ENCODE assay signal across 17 cellular contexts in the genomic region with DNA sequence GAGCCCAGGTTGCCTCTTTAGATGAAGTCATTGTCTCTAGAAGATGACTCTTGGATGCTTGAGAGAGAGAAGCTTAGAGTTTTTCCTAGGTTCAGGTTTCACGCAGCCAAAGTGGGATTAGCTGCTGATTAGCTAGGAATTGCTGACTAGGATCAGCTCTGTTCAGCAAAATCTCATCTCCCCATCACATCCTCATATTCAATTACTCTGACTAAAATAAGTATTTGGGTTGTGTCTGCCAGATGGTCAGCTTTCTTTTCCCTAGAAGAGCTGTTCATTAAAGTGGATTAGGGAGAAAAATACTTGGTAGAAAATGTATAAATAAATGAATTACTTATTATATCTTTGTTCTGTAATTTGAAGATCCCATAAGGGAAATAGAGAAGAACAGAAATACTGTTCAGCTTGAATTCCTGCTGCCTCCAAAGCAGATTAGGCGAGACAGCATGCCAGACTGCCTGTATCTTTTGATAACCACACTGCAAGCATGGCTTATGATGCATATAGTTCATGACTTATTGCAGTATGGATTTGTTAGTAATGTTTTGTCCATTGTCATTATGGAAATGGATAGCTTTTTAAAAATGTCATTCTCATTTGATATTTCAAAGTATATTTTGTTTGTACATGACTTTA.
DNase-seq lines count a peak whose midpoint lies in the region; ATAC-seq and TF ChIP-seq lines count a peak whose summit lies in the region.
"Had no signal": no experiment of that assay in that cellular context is flagged by ENCODE, and none has a peak within 500 bp of the region (broad histone marks: within the 10 kb centered on the region; RNA-seq: fewer than 3 reads in every experiment).

No MANE protein-coding gene starts in this region.

- H3K27me3 ChIP-seq in A673 (replicated peaks; ENCODE audit: insufficient read depth, low read depth, low read length, poor library complexity), result no peaks in the 10 kb centered on the region
- H3K27me3 ChIP-seq: Peyer's patch had no signal

- DNase-seq in A673 (ENCODE audit: low spot score) (peak; percentile 29), DMS 273 treated with DMSO at 0.1 percent for 48 hours (lab: John Stamatoyannopoulos, UW) (peak; percentile 17), NCI-H82 treated with DMSO at 0.1 percent for 48 hours (lab: John Stamatoyannopoulos, UW; ENCODE audit: unreplicated experiment) (peak; percentile 97), cerebellar cortex (ENCODE audit: low spot score) (peak; percentile 18), inferior parietal cortex (ENCODE audit: extremely low spot score) (no peak), RPMI8226 (no peak)
- DNase-seq in activated naive CD8-positive, alpha-beta T cell treated with anti-CD3 and anti-CD28 coated beads, Interleukin-2, amount 50 U/mL, for 24 hours, result no peak
- DNase-seq: COR-L47, GOT3, KBM-7, NCI-H1436, NCI-H2081 treated with DMSO at 0.1 percent for 48 hours, NCI-H345, Peyer's patch, Right ventricle myocardium superior, T-helper 17 cell had no signal

- ATAC-seq in activated naive CD8-positive, alpha-beta T cell treated with anti-CD3 and anti-CD28 coated beads, Interleukin-2, amount 50 U/mL, for 24 hours, result no peak
- ATAC-seq in HG02981 (IDR thresholded peaks at IDR 0.05; ENCODE audit: unreplicated experiment), result no peak
- ATAC-seq: T-helper 17 cell had no signal

- no peaks in the 10 kb centered on the region for H3K4me1 Mint-ChIP-seq in activated naive CD8-positive, alpha-beta T cell treated with anti-CD3 and anti-CD28 coated beads, Interleukin-2, amount 50 U/mL, for 24 hours

- no peaks in the 10 kb centered on the region for H3K36me3 Mint-ChIP-seq in activated naive CD8-positive, alpha-beta T cell treated with anti-CD3 and anti-CD28 coated beads, Interleukin-2, amount 50 U/mL, for 24 hours (ENCODE audit: low read depth)

- peaks cover 26% of the 10 kb centered on the region for H3K4me1 ChIP-seq in A673 (ENCODE audit: insufficient read depth, low read length, poor library complexity, severe bottlenecking)
- H3K4me1 ChIP-seq: Peyer's patch had no signal

- no TSS peak for BruUV-seq in A673 (replicated peaks; lab: Mats Ljungman, UMichigan)

- no peaks in the 10 kb centered on the region for H3K36me3 ChIP-seq in A673 (ENCODE audit: insufficient read depth, low read length, poor library complexity, severe bottlenecking)
- H3K36me3 ChIP-seq: Peyer's patch had no signal

- H3K27me3 Mint-ChIP-seq in activated naive CD8-positive, alpha-beta T cell treated with anti-CD3 and anti-CD28 coated beads, Interleukin-2, amount 50 U/mL, for 24 hours, result no peaks in the 10 kb centered on the region
- H3K27me3 Mint-ChIP-seq: T-helper 17 cell had no signal

- no peak overlapping the region for H3K27ac Mint-ChIP-seq in activated naive CD8-positive, alpha-beta T cell treated with anti-CD3 and anti-CD28 coated beads, Interleukin-2, amount 50 U/mL, for 24 hours
- H3K27ac Mint-ChIP-seq: T-helper 17 cell had no signal

- CTCF ChIA-PET in A673 (lab: Charles Lee), result no interaction called here

- intact Hi-C loops in A673 (cut with micrococcal nuclease; ENCODE audit: unreplicated experiment), result no loop called here

- POLR2A ChIA-PET in A673 (lab: Charles Lee; ENCODE audit: low non-redundant PET), result no interaction called here

- H3K9me3 Mint-ChIP-seq in activated naive CD8-positive, alpha-beta T cell treated with anti-CD3 and anti-CD28 coated beads, Interleukin-2, amount 50 U/mL, for 24 hours, result no peaks in the 10 kb centered on the region

- H3K4me3 Mint-ChIP-seq in activated naive CD8-positive, alpha-beta T cell treated with anti-CD3 and anti-CD28 coated beads, Interleukin-2, amount 50 U/mL, for 24 hours, result no peak overlapping the region
- H3K4me3 Mint-ChIP-seq: T-helper 17 cell had no signal

- no peak for TF ChIP-seq CTCF in A673 (conservative IDR thresholded peaks at IDR 0.05; ENCODE audit: low read depth, low read length)

- H3K9me3 ChIP-seq in A673 (ENCODE audit: low read depth, low read length, poor library complexity, severe bottlenecking), result no peaks in the 10 kb centered on the region
- H3K9me3 ChIP-seq: Peyer's patch had no signal

- no peak overlapping the region for H3K27ac ChIP-seq in A673 (ENCODE audit: low read depth, low read length, poor library complexity, severe bottlenecking)
- H3K27ac ChIP-seq: Peyer's patch had no signal

- H3K4me3 ChIP-seq in A673 (ENCODE audit: low read depth, low read length, poor library complexity, severe bottlenecking), result no peak overlapping the region
- H3K4me3 ChIP-seq: Peyer's patch had no signal

Comparison
In these comparisons a context has a peak if more than half of its experiments do, and no peak if none do; other contexts are left out.
1. DNase-seq: peak in A673 (single experiment), DMS 273 treated with DMSO at 0.1 percent for 48 hours (single experiment), NCI-H82 treated with DMSO at 0.1 percent for 48 hours (single experiment) and cerebellar cortex (single experiment); none in activated naive CD8-positive, alpha-beta T cell treated with anti-CD3 and anti-CD28 coated beads, Interleukin-2, amount 50 U/mL, for 24 hours (single experiment), inferior parietal cortex (single experiment) and RPMI8226 (single experiment).